ENCODE assay signal across 20 cellular contexts in the genomic region with DNA sequence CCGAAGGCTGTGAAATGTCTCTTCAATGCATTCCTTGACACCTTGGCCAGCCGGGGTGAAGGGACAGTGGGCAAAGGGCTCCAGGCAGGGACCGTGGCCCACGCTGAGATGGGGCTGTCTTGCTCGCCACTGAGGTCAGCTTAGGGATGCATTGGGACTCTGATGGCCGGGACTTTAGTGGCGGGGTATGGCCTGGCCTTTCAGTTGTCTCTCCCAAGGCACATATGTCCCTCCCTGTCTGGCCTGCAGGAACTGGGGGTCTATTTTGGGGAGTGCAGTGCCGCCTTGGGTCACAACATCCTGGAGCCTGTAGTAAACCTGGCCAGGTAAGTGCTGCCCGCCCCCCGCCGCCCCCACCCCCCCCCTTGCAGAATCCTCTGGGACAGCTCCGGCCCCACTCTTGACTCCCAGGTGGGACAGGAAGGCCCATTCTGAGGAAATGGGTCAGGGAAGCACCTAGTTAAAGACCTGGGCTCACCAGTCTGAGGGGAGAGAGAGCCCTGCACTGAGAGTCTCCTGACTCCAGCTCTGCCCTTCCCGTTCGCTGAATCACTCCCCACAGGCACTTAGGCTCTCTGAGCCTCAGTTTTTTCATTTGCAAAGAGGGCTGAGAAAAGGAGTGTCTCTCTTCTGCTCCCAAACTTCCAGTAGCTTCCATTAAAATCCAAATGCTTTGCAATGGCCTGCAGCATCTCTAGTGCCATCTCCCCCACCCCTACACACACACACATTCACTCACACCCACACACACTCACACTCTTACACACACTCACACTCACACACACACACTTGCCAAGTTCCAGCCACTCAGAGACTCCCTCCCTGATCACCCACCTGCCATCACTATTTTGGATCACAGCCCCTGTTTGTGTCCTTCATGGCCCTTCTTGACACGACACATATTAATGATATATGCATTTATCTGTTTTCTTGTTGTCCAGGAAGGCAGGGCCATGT. TPM values are rescaled to one million over a fixed set of nuclear protein-coding genes. Genes with fewer than 3 reads are reported as not detected.
"Had no signal": no experiment of that assay in that cellular context is flagged by ENCODE, and none has a peak within 500 bp of the region (broad histone marks: within the 10 kb centered on the region; RNA-seq: fewer than 3 reads in every experiment).

No MANE protein-coding gene starts in this region.

- H3K36me3 Mint-ChIP-seq: activated CD4-positive, alpha-beta memory T cell treated with anti-CD3 and anti-CD28 coated beads for 36 hours; activated naive CD8-positive, alpha-beta T cell treated with anti-CD3 and anti-CD28 coated beads for 36 hours; immature natural killer cell had no signal

- H3K9me3 ChIP-seq: body of pancreas, neutrophil, transverse colon had no signal

- H3K9me3 Mint-ChIP-seq: activated CD4-positive, alpha-beta memory T cell treated with anti-CD3 and anti-CD28 coated beads for 36 hours; activated naive CD8-positive, alpha-beta T cell treated with anti-CD3 and anti-CD28 coated beads for 36 hours; activated T-cell treated with anti-CD3 and anti-CD28 coated beads, Interleukin-2, amount 50 U/mL, for 4 hours; central memory CD8-positive, alpha-beta T cell; immature natural killer cell had no signal

- H3K27ac Mint-ChIP-seq: activated CD4-positive, alpha-beta memory T cell treated with anti-CD3 and anti-CD28 coated beads for 36 hours; activated CD4-positive, alpha-beta T cell treated with anti-CD3 and anti-CD28 coated beads for 36 hours; activated naive CD8-positive, alpha-beta T cell treated with anti-CD3 and anti-CD28 coated beads for 36 hours; immature natural killer cell had no signal

- H3K27me3 Mint-ChIP-seq: activated CD4-positive, alpha-beta memory T cell treated with anti-CD3 and anti-CD28 coated beads for 36 hours; central memory CD8-positive, alpha-beta T cell had no signal

- H3K27me3 ChIP-seq: body of pancreas, neutrophil, transverse colon had no signal

- H3K4me3 Mint-ChIP-seq: activated CD4-positive, alpha-beta memory T cell treated with anti-CD3 and anti-CD28 coated beads for 36 hours; activated CD4-positive, alpha-beta T cell treated with anti-CD3 and anti-CD28 coated beads for 36 hours; activated naive CD8-positive, alpha-beta T cell treated with anti-CD3 and anti-CD28 coated beads for 36 hours; activated T-cell treated with anti-CD3 and anti-CD28 coated beads, Interleukin-2, amount 50 U/mL, for 4 hours; central memory CD8-positive, alpha-beta T cell; immature natural killer cell had no signal

- H3K36me3 ChIP-seq: transverse colon, WERI-Rb-1 had no signal

- H3K27ac ChIP-seq: body of pancreas, neutrophil, transverse colon, WERI-Rb-1 had no signal

- H3K4me3 ChIP-seq: body of pancreas, skin epidermis, transverse colon had no signal

- ATAC-seq: activated CD4-positive, alpha-beta T cell treated with anti-CD3 and anti-CD28 coated beads for 36 hours; activated T-cell treated with anti-CD3 and anti-CD28 coated beads, Interleukin-2, amount 50 U/mL, for 4 hours; body of pancreas had no signal

- DNase-seq: activated CD4-positive, alpha-beta memory T cell treated with anti-CD3 and anti-CD28 coated beads for 36 hours; activated CD4-positive, alpha-beta T cell treated with anti-CD3 and anti-CD28 coated beads for 36 hours; activated gamma-delta T cell; activated naive CD8-positive, alpha-beta T cell treated with anti-CD3 and anti-CD28 coated beads for 36 hours; activated T-cell treated with anti-CD3 and anti-CD28 coated beads, Interleukin-2, amount 50 U/mL, for 4 hours; amygdala; body of pancreas; cortex of kidney; effector CD4-positive, alpha-beta T cell; foreskin fibroblast; glutamatergic neuron; immature natural killer cell; stimulated activated CD4-positive, alpha-beta T cell treated with anti-CD3 and anti-CD28 coated beads, Interleukin-4, amount 100 ng/mL, for 24 hours; stimulated activated naive CD4-positive, alpha-beta T cell treated with Interleukin-2 at 50 U/mL for 16 hours; substantia nigra; transverse colon; WERI-Rb-1 had no signal

RNA-seq across cellular contexts. Expression of gene RAB44, which starts 33.1 kb away (rescaled TPM):
- total RNA-seq: activated naive CD8-positive, alpha-beta T cell treated with anti-CD3 and anti-CD28 coated beads for 36 hours had no signal
- polyA plus RNA-seq: immature natural killer cell had no signal
